ENCODE assay signal across 23 cellular contexts in genomic region chr12:58087428-58088117, GRCh38.
"Had no signal": no experiment of that assay in that cellular context is flagged by ENCODE, and none has a peak within 500 bp of the region (broad histone marks: within the 10 kb centered on the region; RNA-seq: fewer than 3 reads in every experiment).

No MANE protein-coding gene starts in this region.

- FAIRE-seq: colon, TTC549 had no signal

- H3K4me1 Mint-ChIP-seq: activated B cell treated with CpG ODN at 0.5 μM for 24 hours; activated CD4-positive, alpha-beta memory T cell treated with anti-CD3 and anti-CD28 coated beads, Interleukin-2, amount 10 ng/mL, durations not matched to agents 7 days and 5 days; activated CD8-positive, alpha-beta memory T cell treated with anti-CD3 and anti-CD28 coated beads, Interleukin-2, amount 10 ng/mL, durations not matched to agents 7 days and 5 days; activated T-helper 17 cell treated with anti-CD3 and anti-CD28 coated beads, Interleukin-2, amount 50 U/mL, for 72 hours; naive thymus-derived CD4-positive, alpha-beta T cell; stimulated activated naive B cell treated with anti-CD40 and anti-IgM and Interleukin-4, amounts not matched to agents 10 μg/mL and 1 μg/mL and 100 μg/mL, for 72 hours had no signal

- H3K27me3 Mint-ChIP-seq: activated CD8-positive, alpha-beta memory T cell treated with anti-CD3 and anti-CD28 coated beads, Interleukin-2, amount 10 ng/mL, durations not matched to agents 7 days and 5 days had no signal

- DNase-seq: activated B cell treated with CpG ODN at 0.5 μM for 24 hours; activated CD4-positive, alpha-beta memory T cell treated with anti-CD3 and anti-CD28 coated beads, Interleukin-2, amount 10 ng/mL, durations not matched to agents 7 days and 5 days; activated CD4-positive, alpha-beta T cell treated with anti-CD3 and anti-CD28 coated beads for 4 hours; activated CD8-positive, alpha-beta memory T cell treated with anti-CD3 and anti-CD28 coated beads, Interleukin-2, amount 10 ng/mL, durations not matched to agents 7 days and 5 days; activated naive CD4-positive, alpha-beta T cell treated with Interleukin-2 at 50 U/mL for 16 hours; activated T-cell treated with anti-CD3 and anti-CD28 coated beads, Interleukin-2, amount 50 U/mL, for 1 hour; anterior cingulate cortex; central memory CD4-positive, alpha-beta T cell; foreskin melanocyte; glutamatergic neuron; hypothalamus; mesenchymal stem cell; naive thymus-derived CD4-positive, alpha-beta T cell; ovary; right lobe of liver; spleen; stimulated activated naive B cell treated with anti-CD40 and anti-IgM and Interleukin-4, amounts not matched to agents 10 μg/mL and 1 μg/mL and 100 μg/mL, for 72 hours; T-helper 2 cell; tibial artery had no signal

- H3K27ac ChIP-seq: ovary, right lobe of liver, spleen, tibial artery had no signal

- H3K27me3 ChIP-seq: ovary, right lobe of liver, tibial artery had no signal

- ATAC-seq: activated CD8-positive, alpha-beta memory T cell treated with anti-CD3 and anti-CD28 coated beads, Interleukin-2, amount 10 ng/mL, durations not matched to agents 7 days and 5 days; activated T-helper 17 cell treated with anti-CD3 and anti-CD28 coated beads, Interleukin-2, amount 50 U/mL, for 72 hours; naive thymus-derived CD4-positive, alpha-beta T cell; right lobe of liver; stimulated activated naive B cell treated with anti-CD40 and anti-IgM and Interleukin-4, amounts not matched to agents 10 μg/mL and 1 μg/mL and 100 μg/mL, for 72 hours had no signal

- H3K9me3 Mint-ChIP-seq: activated B cell treated with CpG ODN at 0.5 μM for 24 hours; activated CD4-positive, alpha-beta memory T cell treated with anti-CD3 and anti-CD28 coated beads, Interleukin-2, amount 10 ng/mL, durations not matched to agents 7 days and 5 days; naive thymus-derived CD4-positive, alpha-beta T cell had no signal

- H3K36me3 Mint-ChIP-seq: activated CD8-positive, alpha-beta memory T cell treated with anti-CD3 and anti-CD28 coated beads, Interleukin-2, amount 10 ng/mL, durations not matched to agents 7 days and 5 days; brain; naive thymus-derived CD4-positive, alpha-beta T cell; stimulated activated naive B cell treated with anti-CD40 and anti-IgM and Interleukin-4, amounts not matched to agents 10 μg/mL and 1 μg/mL and 100 μg/mL, for 72 hours had no signal

- H3K36me3 ChIP-seq: ovary, right lobe of liver, spleen, tibial artery had no signal

- H3K27ac Mint-ChIP-seq: activated B cell treated with CpG ODN at 0.5 μM for 24 hours; activated CD4-positive, alpha-beta memory T cell treated with anti-CD3 and anti-CD28 coated beads, Interleukin-2, amount 10 ng/mL, durations not matched to agents 7 days and 5 days; activated CD8-positive, alpha-beta memory T cell treated with anti-CD3 and anti-CD28 coated beads, Interleukin-2, amount 10 ng/mL, durations not matched to agents 7 days and 5 days; activated T-helper 17 cell treated with anti-CD3 and anti-CD28 coated beads, Interleukin-2, amount 50 U/mL, for 72 hours; brain; naive thymus-derived CD4-positive, alpha-beta T cell; stimulated activated naive B cell treated with anti-CD40 and anti-IgM and Interleukin-4, amounts not matched to agents 10 μg/mL and 1 μg/mL and 100 μg/mL, for 72 hours had no signal

- H3K9me3 ChIP-seq: ovary, right lobe of liver, spleen, tibial artery had no signal

- H3K4me3 Mint-ChIP-seq: activated B cell treated with CpG ODN at 0.5 μM for 24 hours; activated CD4-positive, alpha-beta memory T cell treated with anti-CD3 and anti-CD28 coated beads, Interleukin-2, amount 10 ng/mL, durations not matched to agents 7 days and 5 days; activated CD8-positive, alpha-beta memory T cell treated with anti-CD3 and anti-CD28 coated beads, Interleukin-2, amount 10 ng/mL, durations not matched to agents 7 days and 5 days; activated T-helper 17 cell treated with anti-CD3 and anti-CD28 coated beads, Interleukin-2, amount 50 U/mL, for 72 hours; brain; naive thymus-derived CD4-positive, alpha-beta T cell; stimulated activated naive B cell treated with anti-CD40 and anti-IgM and Interleukin-4, amounts not matched to agents 10 μg/mL and 1 μg/mL and 100 μg/mL, for 72 hours had no signal

- H3K4me3 ChIP-seq: ovary, right lobe of liver, spleen, tibial artery had no signal

- H3K4me1 ChIP-seq: right lobe of liver, spleen, tibial artery had no signal
